Comparison of ENCODE assay signal across 17 cellular contexts in genomic region chr2:30180230-30180629, GRCh38. TPM values are rescaled to one million over a fixed set of nuclear protein-coding genes. Genes with fewer than 3 reads are reported as not detected.
DNase-seq lines count a peak whose midpoint lies in the region; ATAC-seq and TF ChIP-seq lines count a peak whose summit lies in the region.
"Had no signal": no experiment of that assay in that cellular context is flagged by ENCODE, and none has a peak within 500 bp of the region (broad histone marks: within the 10 kb centered on the region; RNA-seq: fewer than 3 reads in every experiment).

No MANE protein-coding gene starts in this region.

- POLR2A ChIA-PET in HEK293T (lab: Yijun Ruan, JAX), result no interaction called here

- no peaks in the 10 kb centered on the region for H3K36me3 ChIP-seq in heart right ventricle
- H3K36me3 ChIP-seq: SJSA1 had no signal

- H3K9me3 ChIP-seq in T-helper 17 cell (ENCODE audit: control insufficient read depth, low read length, poor library complexity, severe bottlenecking), result no peaks in the 10 kb centered on the region
- no peaks in the 10 kb centered on the region for H3K9me3 ChIP-seq in heart right ventricle
- H3K9me3 ChIP-seq: SJSA1 had no signal

- CTCF ChIA-PET in HEK293T (lab: Yijun Ruan, JAX), result interaction anchor here (2.3 kb wide), 1 partner anchor 15 kb away, joined by 7 read pairs; no protein-coding TSS in a partner anchor

- H3K4me3 Mint-ChIP-seq in T-helper 17 cell, result peak overlapping the region; percentile 53

- peak overlapping the region; percentile 93 for H3K27ac Mint-ChIP-seq in T-helper 17 cell

- H3K4me1 ChIP-seq in heart right ventricle, result peaks cover 9 to 30% (median 18%) of the 10 kb centered on the region in 9 donors
- H3K4me1 ChIP-seq: SJSA1 had no signal

- H3K27me3 ChIP-seq in heart right ventricle, result no peaks in the 10 kb centered on the region
- H3K27me3 ChIP-seq: SJSA1 had no signal

- WGBS in heart right ventricle, 2 donors, result 43 to 64% methylated on average over 3 of the region's 3 CpGs

- intact Hi-C loops in heart right ventricle (cut with DNase I), result no loop called here

- H3K27ac ChIP-seq in heart right ventricle, result peak overlapping the region in 8 of 10 donors; percentile 29 to 75 (median 60)
- H3K27ac ChIP-seq: C4-2B, PC-9, SJSA1 had no signal

- no peaks in the 10 kb centered on the region for H3K36me3 Mint-ChIP-seq in T-helper 17 cell (ENCODE audit: low read depth)

- TF ChIP-seq CTCF in heart right ventricle (IDR thresholded peaks at IDR 0.05), result no peak

- no peak overlapping the region for H3K4me3 ChIP-seq in heart right ventricle
- H3K4me3 ChIP-seq: PC-9, SJSA1 had no signal

- peaks cover 3% of the 10 kb centered on the region for H3K4me1 Mint-ChIP-seq in T-helper 17 cell

- peak in 47 of 76 experiments; percentile 6 to 68 (median 31) for DNase-seq in HUDEP-2 (lab: John Stamatoyannopoulos, UW; ENCODE audit: unreplicated experiment in 76 of 76)
- no peak for DNase-seq in T-helper 17 cell
- DNase-seq in heart right ventricle, result peak; percentile 67 to 72
- peak; percentile 8 for DNase-seq in medulla oblongata (ENCODE audit: extremely low spot score)
- no peak for DNase-seq in GM19238 (ENCODE audit: insufficient read length, low spot score)
- DNase-seq in HEK293T (ENCODE audit: extremely low spot score), result no peak
- no peak for DNase-seq in cortex of kidney (lab: John Stamatoyannopoulos, UW)
- DNase-seq: ACHN, DMS79, KG1, NCI-H1417 treated with DMSO at 0.1 percent for 48 hours, NCI-H187 treated with DMSO at 0.1 percent for 48 hours, NCI-H345, NCI-H524 treated with DMSO at 0.1 percent for 48 hours, PC-9 had no signal

- ATAC-seq in T-helper 17 cell (peak; percentile 9), heart right ventricle (peak; percentile 80 to 96 (median 92))

- peaks cover 17% of the 10 kb centered on the region for H3K27me3 Mint-ChIP-seq in T-helper 17 cell

TF ChIP-seq in HEK293T, 16 proteins besides CTCF, POLR2A, EP300 and RAD21:
- TF ChIP-seq FOXK2 (IDR thresholded peaks at IDR 0.05) (no peak), SP1 (IDR thresholded peaks at IDR 0.05) (no peak), L3MBTL2 (conservative IDR thresholded peaks at IDR 0.05) (no peak), SUZ12 (IDR thresholded peaks at IDR 0.05) (no peak), FOXM1 (IDR thresholded peaks at IDR 0.05; ENCODE audit: borderline replicate concordance) (no peak), HDGF (IDR thresholded peaks at IDR 0.05; ENCODE audit: borderline replicate concordance) (no peak), ZNF384 (IDR thresholded peaks at IDR 0.05) (no peak), LEF1 (IDR thresholded peaks at IDR 0.05; ENCODE audit: borderline replicate concordance) (no peak), BHLHE40 (IDR thresholded peaks at IDR 0.05; ENCODE audit: borderline replicate concordance) (no peak), FOXA1 (IDR thresholded peaks at IDR 0.05) (no peak), TARDBP (IDR thresholded peaks at IDR 0.05) (no peak)

RNA-seq across cellular contexts. Expression of gene YPEL5, which starts 33.4 kb away (rescaled TPM):
- 100 to 1,000 TPM; 614 to 922 TPM for total RNA-seq in T-helper 17 cell
- 10 to 100 TPM; 52.0 to 88.8 (median 73.8) TPM for total RNA-seq in heart right ventricle
- 10 to 100 TPM; 35.5 to 38.3 TPM for polyA plus RNA-seq in heart right ventricle

RNA-seq across cellular contexts. Expression of gene LBH, which starts 51.1 kb away (rescaled TPM):
- 100 to 1,000 TPM; 118 to 127 TPM for total RNA-seq in T-helper 17 cell
- 100 to 1,000 TPM; 110 to 204 (median 156) TPM for total RNA-seq in heart right ventricle
- polyA plus RNA-seq in heart right ventricle, result 10 to 100 TPM; 35.9 to 84.8 TPM

Comparison
In these comparisons a context has a peak if more than half of its experiments do, and no peak if none do; other contexts are left out.
1. DNase-seq: peak in HUDEP-2 (47 of 76), heart right ventricle (2 of 2) and medulla oblongata (single experiment); none in T-helper 17 cell (0 of 3), GM19238 (single experiment), HEK293T (single experiment) and cortex of kidney (single experiment).
2. RNA of gene YPEL5, which starts 33.4 kb away (total RNA-seq): 614 to 922 TPM in T-helper 17 cell; 52.0 to 88.8 TPM in heart right ventricle; every median in the first group is over 4 times any median in the second.